In genomic region chrX:46446727-46447378, GRCh38 we compare ENCODE assay signal across 1 cellular context.
TF ChIP-seq lines count a peak whose summit lies in the region.

No MANE protein-coding gene starts in this region.

TF ChIP-seq in GM12878, 131 proteins besides CTCF, POLR2A, EP300 and RAD21 (continued from another document):
- no peak for TF ChIP-seq CEBPZ (IDR thresholded peaks at IDR 0.05; ENCODE audit: low read depth, low read length)
- peak; percentile 65 for TF ChIP-seq POLR2AphosphoS5 (IDR thresholded peaks at IDR 0.05; ENCODE audit: low read length)
- no peak for TF ChIP-seq JUND (IDR thresholded peaks at IDR 0.05; ENCODE audit: low read depth, low read length)
- TF ChIP-seq TAF1 (IDR thresholded peaks at IDR 0.05; ENCODE audit: borderline replicate concordance, low read depth, low read length), result peak; percentile 64; the same call in 1 of the 2 replicates
- no peak for TF ChIP-seq RAD51 (IDR thresholded peaks at IDR 0.05)
- no peak for TF ChIP-seq BCLAF1 (IDR thresholded peaks at IDR 0.05)
- peak; percentile 55; the same call in 1 of the 2 replicates for TF ChIP-seq ZBTB40 (IDR thresholded peaks at IDR 0.05; ENCODE audit: borderline replicate concordance)
- TF ChIP-seq YBX1 (IDR thresholded peaks at IDR 0.05), result no peak
- no peak for TF ChIP-seq E4F1 (IDR thresholded peaks at IDR 0.05; ENCODE audit: borderline replicate concordance, partially characterized antibody)
- TF ChIP-seq IKZF1 (conservative IDR thresholded peaks at IDR 0.05), result peak; percentile 50
- no peak for TF ChIP-seq NFIC (IDR thresholded peaks at IDR 0.05; ENCODE audit: low read depth, low read length)
- TF ChIP-seq NR2C1 (IDR thresholded peaks at IDR 0.05), result peak; percentile 93
- peak; percentile 31; the same call in 1 of the 2 replicates for TF ChIP-seq SMAD5 (IDR thresholded peaks at IDR 0.05; ENCODE audit: low read depth)
- no peak for TF ChIP-seq EGR1 (IDR thresholded peaks at IDR 0.05; ENCODE audit: borderline replicate concordance in 1 of 2, low read depth in 2 of 2, low read length in 2 of 2)
- TF ChIP-seq RUNX3 (IDR thresholded peaks at IDR 0.05; ENCODE audit: low read length), result no peak
- TF ChIP-seq LARP7 (IDR thresholded peaks at IDR 0.05), result 0 out of 2 replicates have a peak, but pooled peaks have one; percentile 47
- peak; percentile 81 for TF ChIP-seq MEF2B (IDR thresholded peaks at IDR 0.05; ENCODE audit: partially characterized antibody, poor library complexity, severe bottlenecking)
- peak; percentile 83 for TF ChIP-seq SPI1 (IDR thresholded peaks at IDR 0.05; ENCODE audit: borderline replicate concordance, insufficient read depth, low read depth, low read length)
- TF ChIP-seq CREB1 (IDR thresholded peaks at IDR 0.05; ENCODE audit: low read depth), result no peak
- no peak for TF ChIP-seq CBFB (IDR thresholded peaks at IDR 0.05; ENCODE audit: low read depth)
- no peak for TF ChIP-seq FOXK2 (IDR thresholded peaks at IDR 0.05)
- no peak for TF ChIP-seq KLF5 (IDR thresholded peaks at IDR 0.05; ENCODE audit: partially characterized antibody)
